In genomic region chr1:64041366-64042131, GRCh38 we compare ENCODE assay signal across 2 cellular contexts.
TF ChIP-seq lines count a peak whose summit lies in the region.

No MANE protein-coding gene starts in this region.

TF ChIP-seq in IMR-90, 13 proteins besides CTCF, POLR2A, EP300 and RAD21:
- TF ChIP-seq RCOR1 (IDR thresholded peaks at IDR 0.05; ENCODE audit: insufficient replicate concordance, low read length) (no peak), SMC3 (IDR thresholded peaks at IDR 0.05; ENCODE audit: low read depth, low read length) (no peak), FOS (IDR thresholded peaks at IDR 0.05; ENCODE audit: low read depth, low read length) (no peak), BHLHE40 (IDR thresholded peaks at IDR 0.05; ENCODE audit: low read depth, low read length) (no peak), MAFK (IDR thresholded peaks at IDR 0.05; ENCODE audit: low read depth, low read length) (no peak), CHD1 (IDR thresholded peaks at IDR 0.05; ENCODE audit: low read depth, low read length) (no peak), CEBPB (IDR thresholded peaks at IDR 0.05; ENCODE audit: low read depth, low read length) (no peak), USF2 (IDR thresholded peaks at IDR 0.05; ENCODE audit: low read depth, low read length) (no peak)
TF ChIP-seq in IMR-90: peak in this region for 0.

TF ChIP-seq in SK-N-SH treated with all-trans-retinoic acid at 6 μM for 48 hours, 23 proteins besides CTCF, POLR2A, EP300 and RAD21:
- TF ChIP-seq ISL1 (CRISPR knock-in tag; IDR thresholded peaks at IDR 0.05) (peak; percentile 55), RARB (CRISPR knock-in tag; IDR thresholded peaks at IDR 0.05) (no peak)
